In the genomic region with DNA sequence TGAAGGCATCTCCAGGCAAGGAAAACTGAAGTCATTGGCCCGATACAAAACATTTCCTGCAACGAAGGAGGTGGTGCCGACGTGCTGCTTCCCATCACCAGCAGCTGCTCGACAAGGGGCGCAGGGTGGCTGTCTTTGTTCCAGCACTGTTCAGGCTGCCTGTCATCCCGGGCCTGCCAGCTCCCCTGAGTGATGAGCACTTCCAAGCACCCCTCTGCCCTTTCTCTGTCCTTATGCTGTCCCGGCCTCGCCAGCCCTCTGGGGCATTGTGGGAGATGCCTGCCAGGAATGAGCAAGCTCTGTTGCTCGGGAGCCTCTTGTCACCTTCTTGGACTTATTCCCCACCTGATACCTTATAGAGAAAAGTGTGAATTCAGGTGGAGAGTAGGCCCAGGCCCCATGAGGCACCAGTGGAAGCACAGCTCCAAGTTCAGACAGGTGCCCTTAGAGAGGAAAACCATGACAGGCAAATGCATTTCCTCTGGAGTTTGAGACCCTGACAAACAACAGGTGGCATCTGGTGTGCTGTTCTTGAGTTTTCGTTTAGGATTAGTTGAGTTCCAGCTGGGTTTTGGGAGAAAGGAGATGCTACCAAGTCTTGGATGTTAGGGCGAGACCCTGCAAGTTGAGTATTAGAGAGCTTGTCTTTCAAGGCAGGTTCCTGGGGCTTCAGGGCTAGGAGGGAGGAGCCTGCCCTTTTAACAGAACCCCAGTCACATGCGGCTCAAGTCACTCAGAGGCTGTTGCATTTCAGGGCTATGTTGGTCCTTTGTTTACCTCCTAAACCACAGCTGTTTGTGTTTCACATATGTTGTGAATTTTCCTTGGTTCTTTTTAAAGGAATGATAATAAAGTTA, we compare ENCODE assay signal across 1 cellular context.
TF ChIP-seq lines count a peak whose summit lies in the region.

No MANE protein-coding gene starts in this region.

TF ChIP-seq in HCT116, 20 proteins besides CTCF, POLR2A, EP300 and RAD21:
- TF ChIP-seq, protein P1, sequence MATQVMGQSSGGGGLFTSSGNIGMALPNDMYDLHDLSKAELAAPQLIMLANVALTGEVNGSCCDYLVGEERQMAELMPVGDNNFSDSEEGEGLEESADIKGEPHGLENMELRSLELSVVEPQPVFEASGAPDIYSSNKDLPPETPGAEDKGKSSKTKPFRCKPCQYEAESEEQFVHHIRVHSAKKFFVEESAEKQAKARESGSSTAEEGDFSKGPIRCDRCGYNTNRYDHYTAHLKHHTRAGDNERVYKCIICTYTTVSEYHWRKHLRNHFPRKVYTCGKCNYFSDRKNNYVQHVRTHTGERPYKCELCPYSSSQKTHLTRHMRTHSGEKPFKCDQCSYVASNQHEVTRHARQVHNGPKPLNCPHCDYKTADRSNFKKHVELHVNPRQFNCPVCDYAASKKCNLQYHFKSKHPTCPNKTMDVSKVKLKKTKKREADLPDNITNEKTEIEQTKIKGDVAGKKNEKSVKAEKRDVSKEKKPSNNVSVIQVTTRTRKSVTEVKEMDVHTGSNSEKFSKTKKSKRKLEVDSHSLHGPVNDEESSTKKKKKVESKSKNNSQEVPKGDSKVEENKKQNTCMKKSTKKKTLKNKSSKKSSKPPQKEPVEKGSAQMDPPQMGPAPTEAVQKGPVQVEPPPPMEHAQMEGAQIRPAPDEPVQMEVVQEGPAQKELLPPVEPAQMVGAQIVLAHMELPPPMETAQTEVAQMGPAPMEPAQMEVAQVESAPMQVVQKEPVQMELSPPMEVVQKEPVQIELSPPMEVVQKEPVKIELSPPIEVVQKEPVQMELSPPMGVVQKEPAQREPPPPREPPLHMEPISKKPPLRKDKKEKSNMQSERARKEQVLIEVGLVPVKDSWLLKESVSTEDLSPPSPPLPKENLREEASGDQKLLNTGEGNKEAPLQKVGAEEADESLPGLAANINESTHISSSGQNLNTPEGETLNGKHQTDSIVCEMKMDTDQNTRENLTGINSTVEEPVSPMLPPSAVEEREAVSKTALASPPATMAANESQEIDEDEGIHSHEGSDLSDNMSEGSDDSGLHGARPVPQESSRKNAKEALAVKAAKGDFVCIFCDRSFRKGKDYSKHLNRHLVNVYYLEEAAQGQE (IDR thresholded peaks at IDR 0.05; ENCODE audit: low read depth) = no peak
- no peak for TF ChIP-seq EZH2 (IDR thresholded peaks at IDR 0.05)
- TF ChIP-seq, protein P2, sequence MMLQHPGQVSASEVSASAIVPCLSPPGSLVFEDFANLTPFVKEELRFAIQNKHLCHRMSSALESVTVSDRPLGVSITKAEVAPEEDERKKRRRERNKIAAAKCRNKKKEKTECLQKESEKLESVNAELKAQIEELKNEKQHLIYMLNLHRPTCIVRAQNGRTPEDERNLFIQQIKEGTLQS (IDR thresholded peaks at IDR 0.05) = no peak
- TF ChIP-seq ZNF274 (IDR thresholded peaks at IDR 0.05; ENCODE audit: low read depth, low read length) = no peak
- TF ChIP-seq, protein P3, sequence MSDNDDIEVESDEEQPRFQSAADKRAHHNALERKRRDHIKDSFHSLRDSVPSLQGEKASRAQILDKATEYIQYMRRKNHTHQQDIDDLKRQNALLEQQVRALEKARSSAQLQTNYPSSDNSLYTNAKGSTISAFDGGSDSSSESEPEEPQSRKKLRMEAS (IDR thresholded peaks at IDR 0.05) = no peak
- TF ChIP-seq ZFX (IDR thresholded peaks at IDR 0.05) = no peak
- no peak for TF ChIP-seq SP1 (IDR thresholded peaks at IDR 0.05; ENCODE audit: low read depth)
- no peak for TF ChIP-seq ELF1 (IDR thresholded peaks at IDR 0.05; ENCODE audit: borderline replicate concordance, low read depth)
- no peak for TF ChIP-seq EZH2phosphoT487 (IDR thresholded peaks at IDR 0.05; ENCODE audit: borderline replicate concordance)
- TF ChIP-seq JUND (IDR thresholded peaks at IDR 0.05) = no peak
- TF ChIP-seq CBX3 (IDR thresholded peaks at IDR 0.05; ENCODE audit: low read depth) = no peak
- TF ChIP-seq YY1 (IDR thresholded peaks at IDR 0.05; ENCODE audit: extremely low read depth, insufficient replicate concordance, low read depth, low read length) = no peak
- TF ChIP-seq SRF (IDR thresholded peaks at IDR 0.05; ENCODE audit: low read depth) = no peak
- no peak for TF ChIP-seq SIN3A (IDR thresholded peaks at IDR 0.05; ENCODE audit: low read depth)
- no peak for TF ChIP-seq FOSL1 (IDR thresholded peaks at IDR 0.05; ENCODE audit: low read depth)
- TF ChIP-seq POLR2AphosphoS5 (IDR thresholded peaks at IDR 0.05; ENCODE audit: low read depth, low read length) = no peak
